ENCODE assay signal across 8 cellular contexts in genomic region chr12:30847259-30847658, GRCh38.
DNase-seq lines count a peak whose midpoint lies in the region; ATAC-seq and TF ChIP-seq lines count a peak whose summit lies in the region.

No MANE protein-coding gene starts in this region.

- DNase-seq in DMS 273 treated with DMSO at 0.1 percent for 48 hours (lab: John Stamatoyannopoulos, UW) (peak; percentile 32), NCI-H524 treated with DMSO at 0.1 percent for 48 hours (lab: John Stamatoyannopoulos, UW) (peak; percentile 19), astrocyte of the cerebellum (ENCODE audit: low read depth) (peak; percentile 64), left colon (no peak), caudate nucleus (lab: John Stamatoyannopoulos, UW) (no peak)
- no peak for DNase-seq in stimulated activated CD4-positive, alpha-beta T cell treated with anti-CD3 and anti-CD28 coated beads, Interleukin-1b, Interleukin-23, amount 100 ng/mL, for 48 hours

- intact Hi-C loops in left colon (cut with DNase I, micrococcal nuclease) = loop anchor here in 1 of 2 donors (10.0 kb wide), 1 partner anchor 138 kb away; no protein-coding TSS in a partner anchor

- H3K4me3 ChIP-seq in astrocyte of the cerebellum (ENCODE audit: low read depth, low read length) = no peak overlapping the region

- H3K27ac ChIP-seq in caudate nucleus (ENCODE audit: low read depth, low read length) = no peak overlapping the region

- ATAC-seq in HG02759 (IDR thresholded peaks at IDR 0.05; ENCODE audit: unreplicated experiment) = peak; percentile 28
- peak; percentile 56 for ATAC-seq in left colon
- no peak for ATAC-seq in GM19023 (IDR thresholded peaks at IDR 0.05; ENCODE audit: unreplicated experiment)

- in situ Hi-C loops in astrocyte of the cerebellum (cut with HindIII; ENCODE audit: low sequenced_read_pairs) = no loop called here

- peak; percentile 63 for TF ChIP-seq CTCF in astrocyte of the cerebellum (IDR thresholded peaks at IDR 0.05; ENCODE audit: low read depth, low read length, missing control alignments)

Comparison
In these comparisons a context has a peak if more than half of its experiments do, and no peak if none do; other contexts are left out.
1. DNase-seq: peak in DMS 273 treated with DMSO at 0.1 percent for 48 hours (single experiment), NCI-H524 treated with DMSO at 0.1 percent for 48 hours (single experiment) and astrocyte of the cerebellum (single experiment); none in left colon (0 of 2), caudate nucleus (0 of 61) and stimulated activated CD4-positive, alpha-beta T cell treated with anti-CD3 and anti-CD28 coated beads, Interleukin-1b, Interleukin-23, amount 100 ng/mL, for 48 hours (single experiment).